ENCODE assay signal across 8 cellular contexts in genomic region chr15:43872416-43873020, GRCh38. TPM values are rescaled to one million over a fixed set of nuclear protein-coding genes. Genes with fewer than 3 reads are reported as not detected.
DNase-seq lines count a peak whose midpoint lies in the region; ATAC-seq and TF ChIP-seq lines count a peak whose summit lies in the region.

No MANE protein-coding gene starts in this region.

- H3K79me2 ChIP-seq in GM23338 (replicated peaks; ENCODE audit: insufficient read depth), result no peaks in the 10 kb centered on the region

- no peak overlapping the region for H3K4me3 Mint-ChIP-seq in GM23338
- H3K4me3 Mint-ChIP-seq in CD8-positive, alpha-beta memory T cell, result no peak overlapping the region

- H4K20me1 ChIP-seq in GM23338 (replicated peaks; ENCODE audit: insufficient read depth), result no peaks in the 10 kb centered on the region

- H3K9me3 ChIP-seq in Panc1 (ENCODE audit: control insufficient read depth, insufficient read depth, low read depth, low read length), result no peaks in the 10 kb centered on the region
- H3K9me3 ChIP-seq in CD8-positive, alpha-beta memory T cell (ENCODE audit: low read length), result no peaks in the 10 kb centered on the region

- H3K27ac ChIP-seq in GM23338 (ENCODE audit: low read depth), result no peak overlapping the region
- no peak overlapping the region for H3K27ac ChIP-seq in Panc1 (ENCODE audit: low read length)
- H3K27ac ChIP-seq in dorsolateral prefrontal cortex, result peak overlapping the region in 43 of 59 donors; percentile 0 to 75 (median 50)
- H3K27ac ChIP-seq in CD8-positive, alpha-beta memory T cell (ENCODE audit: low read depth, low read length), result no peak overlapping the region

- intact Hi-C loops in Panc1 (cut with micrococcal nuclease; ENCODE audit: unreplicated experiment), result loop anchor here (10.0 kb wide), 1 partner anchor 62 kb away; no protein-coding TSS in a partner anchor
- intact Hi-C loops in dorsolateral prefrontal cortex (cut with DNase I), result loop anchor here (5.0 to 10.0 kb wide), 3 partner anchors 345 to 632 kb away; partner anchors contain the start of gene CTDSPL2 (in 1 of the 2)

- H3K27me3 Mint-ChIP-seq in GM23338 (ENCODE audit: insufficient read depth, low read depth, poor library complexity), result peaks cover 2% of the 10 kb centered on the region
- no peaks in the 10 kb centered on the region for H3K27me3 Mint-ChIP-seq in CD8-positive, alpha-beta memory T cell

- BruUV-seq in Panc1 (replicated peaks; lab: Mats Ljungman, UMichigan), result no TSS peak

- ATAC-seq in GM23338, result peak; percentile 97
- ATAC-seq in Panc1, result peak; percentile 92
- no peak for ATAC-seq in GM21360 (IDR thresholded peaks at IDR 0.05; ENCODE audit: unreplicated experiment)

- H3K4me1 ChIP-seq in GM23338 (ENCODE audit: insufficient read depth), result no peaks in the 10 kb centered on the region
- H3K4me1 ChIP-seq in Panc1 (ENCODE audit: control insufficient read depth, insufficient read depth, low read length), result no peaks in the 10 kb centered on the region
- H3K4me1 ChIP-seq in CD8-positive, alpha-beta memory T cell (ENCODE audit: insufficient read depth, low read length), result no peaks in the 10 kb centered on the region

- H3K9me2 ChIP-seq in GM23338 (ENCODE audit: insufficient read depth), result no peaks in the 10 kb centered on the region

- POLR2A ChIA-PET in Panc1 (lab: Charles Lee), result interaction anchor here (0.6 kb wide), 1 partner anchor 12 kb away, joined by 7 read pairs; no protein-coding TSS in a partner anchor
- POLR2A ChIA-PET in CD8-positive, alpha-beta memory T cell (lab: Charles Lee), result no interaction called here

- DNase-seq in Caki2 (ENCODE audit: low read depth), result peak; percentile 49
- peak; percentile 92 for DNase-seq in GM23338 (ENCODE audit: low spot score)
- DNase-seq in Panc1 (ENCODE audit: low read depth, low spot score), result peak; percentile 38
- peak in 8 of 10 donors; percentile 35 to 81 (median 61) for DNase-seq in dorsolateral prefrontal cortex
- DNase-seq in lung microvascular endothelial cell (ENCODE audit: low read depth in 2 of 2), result peak; percentile 77 to 81
- no peak for DNase-seq in CD8-positive, alpha-beta memory T cell
- DNase-seq in NCI-H128 (lab: John Stamatoyannopoulos, UW; ENCODE audit: unreplicated experiment), result no peak

- no peaks in the 10 kb centered on the region for H3K4me1 Mint-ChIP-seq in GM23338
- H3K4me1 Mint-ChIP-seq in CD8-positive, alpha-beta memory T cell, result no peaks in the 10 kb centered on the region

- no peaks in the 10 kb centered on the region for H3K27me3 ChIP-seq in GM23338 (ENCODE audit: insufficient read depth)
- no peaks in the 10 kb centered on the region for H3K27me3 ChIP-seq in Panc1 (ENCODE audit: control insufficient read depth, insufficient read depth, low read length)
- H3K27me3 ChIP-seq in dorsolateral prefrontal cortex, result no peaks in the 10 kb centered on the region
- H3K27me3 ChIP-seq in CD8-positive, alpha-beta memory T cell (ENCODE audit: insufficient read depth, low read length, poor library complexity, severe bottlenecking), result no peaks in the 10 kb centered on the region

- TF ChIP-seq CTCF in GM23338 (conservative IDR thresholded peaks at IDR 0.05; ENCODE audit: low read depth in 2 of 2), result peak; percentile 81 to 86
- peak; percentile 81 for TF ChIP-seq CTCF in Panc1 (IDR thresholded peaks at IDR 0.05)
- peak; percentile 40 to 89 (median 74) for TF ChIP-seq CTCF in dorsolateral prefrontal cortex (IDR thresholded peaks at IDR 0.05 in 54 of 56, conservative IDR thresholded peaks at IDR 0.05 in 2 of 56; ENCODE audit: low read depth in 1 of 56, partially characterized antibody in 56 of 56)

- H3K36me3 ChIP-seq in GM23338 (ENCODE audit: insufficient read depth), result no peaks in the 10 kb centered on the region; the same call in 1 of the 2 replicates
- peaks cover 10% of the 10 kb centered on the region for H3K36me3 ChIP-seq in Panc1 (ENCODE audit: control insufficient read depth, insufficient read depth, low read length)
- H3K36me3 ChIP-seq in CD8-positive, alpha-beta memory T cell (ENCODE audit: insufficient read depth, low read length), result no peaks in the 10 kb centered on the region

- no peaks in the 10 kb centered on the region for H3F3A ChIP-seq in GM23338 (replicated peaks; ENCODE audit: low read depth)

- H3K4me2 ChIP-seq in GM23338, result no peak overlapping the region

- H3K4me3 ChIP-seq in GM23338, result no peak overlapping the region
- no peak overlapping the region for H3K4me3 ChIP-seq in Panc1 (ENCODE audit: low read depth in 2 of 2, low read length in 2 of 2)
- H3K4me3 ChIP-seq in dorsolateral prefrontal cortex, result no peak overlapping the region
- no peak overlapping the region for H3K4me3 ChIP-seq in CD8-positive, alpha-beta memory T cell (ENCODE audit: low read length)

- no peaks in the 10 kb centered on the region for H3K9me3 Mint-ChIP-seq in GM23338
- H3K9me3 Mint-ChIP-seq in CD8-positive, alpha-beta memory T cell, result no peaks in the 10 kb centered on the region

- CTCF ChIA-PET in Panc1 (lab: Charles Lee), result interaction anchor here (0.6 kb wide), 1 partner anchor 455 kb away, joined by 4 read pairs; no protein-coding TSS in a partner anchor
- CTCF ChIA-PET in CD8-positive, alpha-beta memory T cell (lab: Charles Lee), result no interaction called here

- in situ Hi-C loops in Caki2 (cut with HindIII; ENCODE audit: low pct_unique_long_range_greater_than_20kb, low sequenced_read_pairs) (no loop called here), Panc1 (cut with HindIII; ENCODE audit: low pct_unique_long_range_greater_than_20kb, low sequenced_read_pairs) (no loop called here)

- H3K27ac Mint-ChIP-seq in GM23338, result no peak overlapping the region
- H3K27ac Mint-ChIP-seq in CD8-positive, alpha-beta memory T cell, result peak overlapping the region in 1 of 8 donors; percentile 83

- H2AFZ ChIP-seq in GM23338, result no peak overlapping the region

- H3K36me3 Mint-ChIP-seq in GM23338 (ENCODE audit: low read depth), result peaks cover 7% of the 10 kb centered on the region; the same call in 1 of the 3 replicates
- H3K36me3 Mint-ChIP-seq in CD8-positive, alpha-beta memory T cell, result peaks cover 0 to 18% (median 17%) of the 10 kb centered on the region in 3 donors

TF ChIP-seq in GM23338, 12 proteins besides CTCF, POLR2A, EP300 and RAD21 (continues in another document):
- TF ChIP-seq JUNB (IDR thresholded peaks at IDR 0.05; ENCODE audit: unreplicated experiment) (no peak), CREB1 (CRISPR knock-in tag; IDR thresholded peaks at IDR 0.05; ENCODE audit: low read depth) (no peak), EZH2 (IDR thresholded peaks at IDR 0.05; ENCODE audit: low read depth, unreplicated experiment) (no peak), ETS1 (IDR thresholded peaks at IDR 0.05) (no peak), EZH2phosphoT487 (IDR thresholded peaks at IDR 0.05; ENCODE audit: unreplicated experiment) (no peak), STAT1 (IDR thresholded peaks at IDR 0.05; ENCODE audit: unreplicated experiment) (no peak), NANOG (IDR thresholded peaks at IDR 0.05; ENCODE audit: borderline replicate concordance) (no peak), POLR2AphosphoS5 (IDR thresholded peaks at IDR 0.05; ENCODE audit: low read depth) (no peak)

RNA-seq across cellular contexts. Expression of gene WDR76, which starts 45.7 kb away (rescaled TPM):
- total RNA-seq in Caki2 (2014; rRNA removed; shearing (Covaris generic); ENCODE audit: low replicate concordance), result 26.6 and 29.6 TPM in 2 replicates
- 14.6 and 17.8 TPM in 2 replicates for total RNA-seq in GM23338 (2014; rRNA removed; shearing (Covaris generic))
- polyA plus RNA-seq in GM23338 (2016; fragmentation: Nextera tagmentation; extraction: Ambion mirVana), result 8.5 and 9.7 TPM in 2 replicates
- total RNA-seq in Panc1 (2021; ENCODE audit: unreplicated experiment) (40.0 TPM), dorsolateral prefrontal cortex (1 to 10 TPM; 1.8 to 9.8 (median 4.1) TPM), lung microvascular endothelial cell (3.2 and 5.4 TPM in 2 replicates)
- polyA plus RNA-seq in Panc1 (2012; ENCODE audit: insufficient read length), result 11.6 TPM
- 10 to 100 TPM; 71.4 to 75.6 TPM for total RNA-seq in CD8-positive, alpha-beta memory T cell
- polyA plus RNA-seq in CD8-positive, alpha-beta memory T cell, result 7.5 TPM

RNA-seq across cellular contexts. Expression of gene MFAP1, which starts 48.0 kb away (rescaled TPM):
- total RNA-seq in Caki2 (2014; rRNA removed; shearing (Covaris generic); ENCODE audit: low replicate concordance), result 5.3 and 9.5 TPM in 2 replicates
- 18.4 and 24.5 TPM in 2 replicates for total RNA-seq in GM23338 (2014; rRNA removed; shearing (Covaris generic))
- 33.6 and 34.9 TPM in 2 replicates for polyA plus RNA-seq in GM23338 (2016; fragmentation: Nextera tagmentation; extraction: Ambion mirVana)
- 29.7 TPM for total RNA-seq in Panc1 (2021; ENCODE audit: unreplicated experiment)
- 29.2 TPM for polyA plus RNA-seq in Panc1 (2012; ENCODE audit: insufficient read length)
- total RNA-seq in dorsolateral prefrontal cortex, result 10 to 100 TPM; 15.9 to 30.4 (median 23.4) TPM
- total RNA-seq in lung microvascular endothelial cell, result 14.4 and 20.8 TPM in 2 replicates
- total RNA-seq in CD8-positive, alpha-beta memory T cell, result 10 to 100 TPM; 49.8 to 50.1 TPM
- polyA plus RNA-seq in CD8-positive, alpha-beta memory T cell, result 16.8 TPM

Comparison
In these comparisons a context has a peak if more than half of its experiments do, and no peak if none do; other contexts are left out.
1. DNase-seq: peak in Caki2 (single experiment), GM23338 (single experiment), Panc1 (single experiment), dorsolateral prefrontal cortex (8 of 10) and lung microvascular endothelial cell (2 of 2); none in CD8-positive, alpha-beta memory T cell (0 of 5) and NCI-H128 (single experiment).
2. H3K27ac ChIP-seq: peak in dorsolateral prefrontal cortex (43 of 59); none in GM23338 (single experiment), Panc1 (single experiment) and CD8-positive, alpha-beta memory T cell (single experiment).
3. Peak in every context shown above with its lines, with median percentiles within 50 percentile points of each other: CTCF ChIP-seq.